28 cellular contexts compared by ENCODE assay signal in the genomic region with DNA sequence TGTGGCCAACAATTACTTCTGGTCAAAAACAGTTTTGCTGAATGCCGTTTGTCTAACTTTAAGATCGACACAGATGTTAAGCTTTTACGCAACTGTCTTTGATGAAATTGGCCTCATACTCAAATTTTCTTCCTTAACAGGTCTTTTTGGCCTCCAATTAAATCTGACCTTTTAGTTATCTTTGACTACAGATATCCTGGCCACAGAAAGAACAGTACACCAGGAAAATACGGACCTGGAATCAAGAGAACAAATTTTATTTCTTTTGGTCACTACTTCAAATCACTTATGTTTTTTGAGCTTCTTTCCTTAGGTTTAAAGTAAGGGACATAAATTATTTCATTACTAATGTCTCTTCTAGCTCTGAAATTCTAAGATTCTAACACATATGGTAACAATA.
"Had no signal": no experiment of that assay in that cellular context is flagged by ENCODE, and none has a peak within 500 bp of the region (broad histone marks: within the 10 kb centered on the region; RNA-seq: fewer than 3 reads in every experiment).

No MANE protein-coding gene starts in this region.

- DNase-seq: activated CD4-positive, alpha-beta T cell treated with anti-CD3 and anti-CD28 coated beads for 36 hours; activated CD4-positive, CD25-positive, alpha-beta regulatory T cell; activated CD8-positive, alpha-beta memory T cell treated with anti-CD3 and anti-CD28 coated beads, Interleukin-2, amount 10 ng/mL, durations not matched to agents 7 days and 5 days; activated CD8-positive, alpha-beta T cell treated with anti-CD3 and anti-CD28 coated beads, Interleukin-2, amount 10 ng/mL, durations not matched to agents 7 days and 5 days; activated naive CD4-positive, alpha-beta T cell treated with Interleukin-2 at 50 U/mL for 16 hours; activated naive CD8-positive, alpha-beta T cell treated with anti-CD3 and anti-CD28 coated beads for 36 hours; activated T-cell treated with anti-CD3 and anti-CD28 coated beads, Interleukin-2, amount 50 U/mL, for 48 hours; adrenal gland; aorta; body of pancreas; cerebellar nuclear complex; colonic mucosa; dorsolateral prefrontal cortex; effector memory CD4-positive, alpha-beta T cell; hippocampal formation; left cardiac atrium; naive B cell; nucleus accumbens; pancreas; psoas muscle; stimulated activated CD4-positive, alpha-beta T cell treated with anti-CD3 and anti-CD28 coated beads, Interleukin-4, amount 100 ng/mL, for 1 hour; stomach; T-helper 2 cell; thyroid gland; upper lobe of left lung had no signal

- H3K4me3 ChIP-seq: adrenal gland, body of pancreas, colonic mucosa, dorsolateral prefrontal cortex, gastroesophageal sphincter, pancreas, psoas muscle, stomach, thyroid gland, upper lobe of left lung had no signal

- H3K27me3 ChIP-seq: adrenal gland, body of pancreas, colonic mucosa, dorsolateral prefrontal cortex, gastroesophageal sphincter, pancreas, stomach, thyroid gland, upper lobe of left lung had no signal

- H3K9me3 ChIP-seq: adrenal gland, body of pancreas, colonic mucosa, gastroesophageal sphincter, pancreas, psoas muscle, stomach, thyroid gland, upper lobe of left lung had no signal

- H3K9me3 Mint-ChIP-seq: activated naive CD8-positive, alpha-beta T cell treated with anti-CD3 and anti-CD28 coated beads for 36 hours; mesothelial cell of epicardium; naive B cell; neural crest cell had no signal

- H3K4me3 Mint-ChIP-seq: activated CD4-positive, alpha-beta T cell treated with anti-CD3 and anti-CD28 coated beads for 36 hours; activated CD8-positive, alpha-beta memory T cell treated with anti-CD3 and anti-CD28 coated beads, Interleukin-2, amount 10 ng/mL, durations not matched to agents 7 days and 5 days; activated CD8-positive, alpha-beta T cell treated with anti-CD3 and anti-CD28 coated beads, Interleukin-2, amount 10 ng/mL, durations not matched to agents 7 days and 5 days; activated naive CD8-positive, alpha-beta T cell treated with anti-CD3 and anti-CD28 coated beads for 36 hours; mesothelial cell of epicardium; naive B cell; neural crest cell had no signal

- H3K4me1 Mint-ChIP-seq: activated CD4-positive, alpha-beta T cell treated with anti-CD3 and anti-CD28 coated beads for 36 hours; activated CD8-positive, alpha-beta memory T cell treated with anti-CD3 and anti-CD28 coated beads, Interleukin-2, amount 10 ng/mL, durations not matched to agents 7 days and 5 days; activated naive CD8-positive, alpha-beta T cell treated with anti-CD3 and anti-CD28 coated beads for 36 hours; mesothelial cell of epicardium; naive B cell; neural crest cell had no signal

- ATAC-seq: activated CD4-positive, alpha-beta T cell treated with anti-CD3 and anti-CD28 coated beads for 36 hours; activated CD8-positive, alpha-beta memory T cell treated with anti-CD3 and anti-CD28 coated beads, Interleukin-2, amount 10 ng/mL, durations not matched to agents 7 days and 5 days; activated CD8-positive, alpha-beta T cell treated with anti-CD3 and anti-CD28 coated beads, Interleukin-2, amount 10 ng/mL, durations not matched to agents 7 days and 5 days; body of pancreas; gastroesophageal sphincter; pancreas; psoas muscle had no signal

- H3K27me3 Mint-ChIP-seq: activated CD4-positive, alpha-beta T cell treated with anti-CD3 and anti-CD28 coated beads for 36 hours; activated CD8-positive, alpha-beta memory T cell treated with anti-CD3 and anti-CD28 coated beads, Interleukin-2, amount 10 ng/mL, durations not matched to agents 7 days and 5 days; activated naive CD8-positive, alpha-beta T cell treated with anti-CD3 and anti-CD28 coated beads for 36 hours; naive B cell had no signal

- H3K4me1 ChIP-seq: body of pancreas, colonic mucosa, gastroesophageal sphincter, pancreas, psoas muscle, stomach, thyroid gland, upper lobe of left lung had no signal

- H3K27ac Mint-ChIP-seq: activated CD4-positive, alpha-beta T cell treated with anti-CD3 and anti-CD28 coated beads for 36 hours; activated CD8-positive, alpha-beta memory T cell treated with anti-CD3 and anti-CD28 coated beads, Interleukin-2, amount 10 ng/mL, durations not matched to agents 7 days and 5 days; activated CD8-positive, alpha-beta T cell treated with anti-CD3 and anti-CD28 coated beads, Interleukin-2, amount 10 ng/mL, durations not matched to agents 7 days and 5 days; activated naive CD8-positive, alpha-beta T cell treated with anti-CD3 and anti-CD28 coated beads for 36 hours; mesothelial cell of epicardium had no signal

- H3K27ac ChIP-seq: adrenal gland, colonic mucosa, gastroesophageal sphincter, pancreas, psoas muscle, stomach, thyroid gland, upper lobe of left lung had no signal
